ENCODE assay signal across 1 cellular context in the genomic region with DNA sequence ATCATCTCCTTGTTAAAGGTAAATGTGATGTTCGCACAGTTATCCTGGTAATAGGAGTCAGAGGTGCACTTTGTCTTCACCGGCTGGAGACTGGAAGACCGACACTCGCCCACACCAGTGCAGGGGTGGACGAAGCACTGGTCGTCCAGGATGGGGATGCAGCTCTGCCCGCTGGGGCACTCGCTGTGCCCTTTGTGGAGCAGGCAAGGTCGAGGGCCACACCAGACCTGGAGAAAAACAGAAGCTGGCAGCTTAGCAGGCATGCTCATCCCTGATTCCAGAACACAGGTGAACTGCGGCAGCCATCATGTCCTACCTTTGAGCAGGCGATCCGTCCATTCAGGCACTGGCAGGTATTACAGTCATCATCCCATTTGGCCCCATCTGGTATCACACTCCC.
TF ChIP-seq lines count a peak whose summit lies in the region.

No MANE protein-coding gene starts in this region.

TF ChIP-seq in HepG2, 621 proteins besides CTCF, POLR2A, EP300 and RAD21 (continued from another document):
- TF ChIP-seq, protein P1, sequence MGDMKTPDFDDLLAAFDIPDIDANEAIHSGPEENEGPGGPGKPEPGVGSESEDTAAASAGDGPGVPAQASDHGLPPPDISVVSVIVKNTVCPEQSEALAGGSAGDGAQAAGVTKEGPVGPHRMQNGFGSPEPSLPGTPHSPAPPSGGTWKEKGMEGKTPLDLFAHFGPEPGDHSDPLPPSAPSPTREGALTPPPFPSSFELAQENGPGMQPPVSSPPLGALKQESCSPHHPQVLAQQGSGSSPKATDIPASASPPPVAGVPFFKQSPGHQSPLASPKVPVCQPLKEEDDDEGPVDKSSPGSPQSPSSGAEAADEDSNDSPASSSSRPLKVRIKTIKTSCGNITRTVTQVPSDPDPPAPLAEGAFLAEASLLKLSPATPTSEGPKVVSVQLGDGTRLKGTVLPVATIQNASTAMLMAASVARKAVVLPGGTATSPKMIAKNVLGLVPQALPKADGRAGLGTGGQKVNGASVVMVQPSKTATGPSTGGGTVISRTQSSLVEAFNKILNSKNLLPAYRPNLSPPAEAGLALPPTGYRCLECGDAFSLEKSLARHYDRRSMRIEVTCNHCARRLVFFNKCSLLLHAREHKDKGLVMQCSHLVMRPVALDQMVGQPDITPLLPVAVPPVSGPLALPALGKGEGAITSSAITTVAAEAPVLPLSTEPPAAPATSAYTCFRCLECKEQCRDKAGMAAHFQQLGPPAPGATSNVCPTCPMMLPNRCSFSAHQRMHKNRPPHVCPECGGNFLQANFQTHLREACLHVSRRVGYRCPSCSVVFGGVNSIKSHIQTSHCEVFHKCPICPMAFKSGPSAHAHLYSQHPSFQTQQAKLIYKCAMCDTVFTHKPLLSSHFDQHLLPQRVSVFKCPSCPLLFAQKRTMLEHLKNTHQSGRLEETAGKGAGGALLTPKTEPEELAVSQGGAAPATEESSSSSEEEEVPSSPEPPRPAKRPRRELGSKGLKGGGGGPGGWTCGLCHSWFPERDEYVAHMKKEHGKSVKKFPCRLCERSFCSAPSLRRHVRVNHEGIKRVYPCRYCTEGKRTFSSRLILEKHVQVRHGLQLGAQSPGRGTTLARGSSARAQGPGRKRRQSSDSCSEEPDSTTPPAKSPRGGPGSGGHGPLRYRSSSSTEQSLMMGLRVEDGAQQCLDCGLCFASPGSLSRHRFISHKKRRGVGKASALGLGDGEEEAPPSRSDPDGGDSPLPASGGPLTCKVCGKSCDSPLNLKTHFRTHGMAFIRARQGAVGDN (CRISPR knock-in tag; IDR thresholded peaks at IDR 0.05) = 0 out of 2 replicates have a peak, but pooled peaks have one; percentile 19
- no peak for TF ChIP-seq ZNF431 (CRISPR knock-in tag; IDR thresholded peaks at IDR 0.05; ENCODE audit: borderline replicate concordance, low read depth)
- TF ChIP-seq AGO2 (optimal IDR thresholded peaks at IDR 0.05; ENCODE audit: low read depth, low read length) = peak; percentile 67
- TF ChIP-seq HMG20B (CRISPR knock-in tag; conservative IDR thresholded peaks at IDR 0.05) = no peak
- TF ChIP-seq ZNF768 (CRISPR knock-in tag; IDR thresholded peaks at IDR 0.05) = peak; percentile 30; the same call in 1 of the 2 replicates
